In the genomic region with DNA sequence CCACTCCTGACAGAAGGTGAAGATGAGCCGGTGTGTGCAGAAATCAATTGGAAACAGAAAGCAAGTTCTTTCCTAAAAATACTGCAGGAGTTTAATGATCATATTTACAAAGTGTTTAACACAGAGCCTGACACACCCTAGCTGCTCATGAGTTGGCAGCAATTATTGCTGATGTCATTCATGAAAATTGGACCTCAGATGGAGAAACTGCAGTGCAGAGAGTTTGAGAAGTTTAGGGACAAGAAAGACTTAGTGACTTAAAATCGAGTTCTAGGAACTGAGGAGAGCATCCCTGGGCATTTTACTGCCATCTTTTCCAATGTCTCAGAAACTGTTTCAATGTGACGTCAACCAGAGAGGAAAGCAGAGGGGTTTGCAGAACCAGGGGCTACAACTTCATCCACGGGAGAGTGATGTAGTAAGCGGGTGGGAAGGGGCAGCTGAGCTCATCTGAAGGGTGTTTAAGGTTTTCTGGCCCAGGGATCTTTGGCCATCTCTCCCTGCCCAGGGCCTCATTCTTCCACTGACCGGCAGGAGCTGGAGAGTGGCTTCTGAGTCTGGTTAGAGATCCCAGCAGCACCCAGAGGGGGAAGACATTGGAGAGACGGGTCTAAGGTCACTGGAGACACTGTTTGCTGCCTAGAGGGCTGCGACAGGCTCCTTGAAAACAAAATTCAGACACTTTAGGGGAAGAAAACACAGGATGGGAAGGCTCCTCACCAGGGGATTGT, we compare ENCODE assay signal across 2 cellular contexts.
A peak's percentile ranks its signal among the peaks of the same experiment; 100 is the strongest.
TF ChIP-seq lines count a peak whose summit lies in the region.

No MANE protein-coding gene starts in this region.

TF ChIP-seq in A549, 52 proteins besides CTCF, POLR2A, EP300 and RAD21:
- TF ChIP-seq ESRRA (IDR thresholded peaks at IDR 0.05; ENCODE audit: borderline replicate concordance, low read length): no peak
- no peak for TF ChIP-seq ATOH8 (CRISPR knock-in tag; IDR thresholded peaks at IDR 0.05; ENCODE audit: low read depth)
- TF ChIP-seq HOXA7 (CRISPR knock-in tag; IDR thresholded peaks at IDR 0.05): no peak
- TF ChIP-seq HOXB13 (CRISPR knock-in tag; IDR thresholded peaks at IDR 0.05; ENCODE audit: low read depth): no peak
- no peak for TF ChIP-seq FOSL2 (IDR thresholded peaks at IDR 0.05)
- TF ChIP-seq FOSL2 (CRISPR knock-in tag; IDR thresholded peaks at IDR 0.05): no peak
- TF ChIP-seq, protein P1, sequence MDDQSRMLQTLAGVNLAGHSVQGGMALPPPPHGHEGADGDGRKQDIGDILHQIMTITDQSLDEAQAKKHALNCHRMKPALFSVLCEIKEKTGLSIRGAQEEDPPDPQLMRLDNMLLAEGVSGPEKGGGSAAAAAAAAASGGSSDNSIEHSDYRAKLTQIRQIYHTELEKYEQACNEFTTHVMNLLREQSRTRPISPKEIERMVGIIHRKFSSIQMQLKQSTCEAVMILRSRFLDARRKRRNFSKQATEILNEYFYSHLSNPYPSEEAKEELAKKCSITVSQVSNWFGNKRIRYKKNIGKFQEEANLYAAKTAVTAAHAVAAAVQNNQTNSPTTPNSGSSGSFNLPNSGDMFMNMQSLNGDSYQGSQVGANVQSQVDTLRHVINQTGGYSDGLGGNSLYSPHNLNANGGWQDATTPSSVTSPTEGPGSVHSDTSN (IDR thresholded peaks at IDR 0.05): no peak
- no peak for TF ChIP-seq EHMT2 (IDR thresholded peaks at IDR 0.05; ENCODE audit: low read depth)
- TF ChIP-seq USF2 (IDR thresholded peaks at IDR 0.05): no peak
- TF ChIP-seq SMC3 (IDR thresholded peaks at IDR 0.05): no peak
- no peak for TF ChIP-seq RNF2 (IDR thresholded peaks at IDR 0.05; ENCODE audit: borderline replicate concordance, low read depth)
- TF ChIP-seq ELK1 (IDR thresholded peaks at IDR 0.05; ENCODE audit: low read depth, low read length): no peak
- TF ChIP-seq MYC (IDR thresholded peaks at IDR 0.05; ENCODE audit: borderline replicate concordance, low read length): no peak
- TF ChIP-seq NR3C1 (IDR thresholded peaks at IDR 0.05): no peak
- no peak for TF ChIP-seq NFE2L2 (conservative IDR thresholded peaks at IDR 0.05; ENCODE audit: low read length)
- TF ChIP-seq HMGXB4 (CRISPR knock-in tag; IDR thresholded peaks at IDR 0.05; ENCODE audit: borderline replicate concordance): no peak
- no peak for TF ChIP-seq ZNF302 (CRISPR knock-in tag; IDR thresholded peaks at IDR 0.05)
- no peak for TF ChIP-seq HDAC2 (IDR thresholded peaks at IDR 0.05)

TF ChIP-seq in HepG2, 621 proteins besides CTCF, POLR2A, EP300 and RAD21:
- TF ChIP-seq CREB1 (IDR thresholded peaks at IDR 0.05) (0 out of 2 replicates have a peak, but pooled peaks have one; percentile 44), CREB1 (CRISPR knock-in tag; IDR thresholded peaks at IDR 0.05) (no peak), ISX (CRISPR knock-in tag; conservative IDR thresholded peaks at IDR 0.05) (no peak)
